ENCODE assay signal across 9 cellular contexts in the genomic region with DNA sequence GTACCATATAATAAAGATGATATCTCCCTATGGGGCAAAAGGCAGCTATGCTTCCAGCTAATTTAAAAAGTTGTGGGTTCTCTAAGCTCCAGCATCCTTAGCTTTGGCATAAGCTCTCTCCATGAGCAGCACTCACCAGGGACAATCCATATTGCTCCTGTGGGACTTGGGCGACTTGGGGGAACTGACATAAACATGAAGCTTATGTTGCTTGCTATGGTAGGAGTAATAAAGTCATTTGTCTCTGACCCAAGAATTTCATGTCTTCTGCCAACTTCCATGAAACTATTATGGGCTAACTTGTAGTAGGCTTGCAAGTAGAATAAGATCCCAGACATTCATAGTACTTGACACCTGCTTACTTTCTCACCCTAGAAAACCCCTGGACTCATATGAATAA.
"Had no signal": no experiment of that assay in that cellular context is flagged by ENCODE, and none has a peak within 500 bp of the region (broad histone marks: within the 10 kb centered on the region; RNA-seq: fewer than 3 reads in every experiment).

No MANE protein-coding gene starts in this region.

- H3K9me3 Mint-ChIP-seq: HFFc6 had no signal

- H3K4me3 ChIP-seq: GM23248, K562 had no signal

- FAIRE-seq: K562 had no signal

- H3K4me3 Mint-ChIP-seq: H9, HFFc6 had no signal

- H3K4me1 Mint-ChIP-seq: H9 had no signal

- H3K27ac ChIP-seq: GM23248, HL-60 had no signal

- DNase-seq: GM23248, GOT3, H9, HCEC 1CT, HFFc6, IMR-90, KG1 had no signal

- H3K27ac Mint-ChIP-seq: H9, HFFc6 had no signal
